ENCODE assay signal across 8 cellular contexts in the genomic region with DNA sequence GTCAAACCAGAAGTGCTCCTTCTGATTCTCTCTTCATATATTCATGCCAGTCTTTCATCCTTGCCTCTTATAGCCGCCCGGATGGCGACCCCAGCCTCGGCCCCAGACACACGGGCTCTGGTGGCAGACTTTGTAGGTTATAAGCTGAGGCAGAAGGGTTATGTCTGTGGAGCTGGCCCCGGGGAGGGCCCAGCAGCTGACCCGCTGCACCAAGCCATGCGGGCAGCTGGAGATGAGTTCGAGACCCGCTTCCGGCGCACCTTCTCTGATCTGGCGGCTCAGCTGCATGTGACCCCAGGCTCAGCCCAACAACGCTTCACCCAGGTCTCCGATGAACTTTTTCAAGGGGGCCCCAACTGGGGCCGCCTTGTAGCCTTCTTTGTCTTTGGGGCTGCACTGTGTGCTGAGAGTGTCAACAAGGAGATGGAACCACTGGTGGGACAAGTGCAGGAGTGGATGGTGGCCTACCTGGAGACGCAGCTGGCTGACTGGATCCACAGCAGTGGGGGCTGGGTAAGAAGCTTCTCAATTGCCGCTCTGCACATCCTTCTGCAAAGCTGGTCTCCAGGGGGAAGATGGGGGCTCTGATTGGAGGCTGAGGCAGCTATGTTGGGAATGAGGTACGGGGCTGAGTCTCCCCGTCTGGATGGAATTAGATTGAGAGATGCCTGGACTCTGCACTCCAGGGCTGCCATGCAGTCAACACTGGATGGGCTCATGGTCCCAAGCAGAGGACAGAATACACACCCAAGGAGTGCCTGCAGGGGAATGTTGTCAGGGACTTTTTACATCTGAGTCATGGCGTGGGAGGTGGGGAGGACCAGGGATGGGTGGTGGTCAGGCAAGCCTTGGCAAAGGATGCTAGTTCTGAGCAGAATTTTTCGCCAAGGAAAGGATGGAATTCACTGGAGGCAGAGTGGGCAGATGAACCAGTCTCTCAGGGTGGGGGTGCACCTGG. TPM values are rescaled to one million over a fixed set of nuclear protein-coding genes. Genes with fewer than 3 reads are reported as not detected.
DNase-seq lines count a peak whose midpoint lies in the region; TF ChIP-seq lines count a peak whose summit lies in the region.
"Had no signal": no experiment of that assay in that cellular context is flagged by ENCODE, and none has a peak within 500 bp of the region (broad histone marks: within the 10 kb centered on the region; RNA-seq: fewer than 3 reads in every experiment).

No MANE protein-coding gene starts in this region.

- H3K4me3 ChIP-seq in foreskin fibroblast (ENCODE audit: low read depth in 1 of 2, low read length in 2 of 2) (peak overlapping the region; percentile 94 to 97), testis (peak overlapping the region; percentile 59 to 90)

- POLR2A ChIA-PET in RWPE1 (lab: Yijun Ruan, JAX; ENCODE audit: low non-redundant PET) = interaction anchor here (1.6 kb wide), 1 partner anchor 13 kb away, joined by 12 read pairs; a partner anchor contains a TSS

- no peaks in the 10 kb centered on the region for H3K36me3 ChIP-seq in testis (ENCODE audit: low read depth, missing control alignments)

- peak overlapping the region; percentile 85 for H3K27ac ChIP-seq in RWPE1
- H3K27ac ChIP-seq in testis = peak overlapping the region; percentile 90 to 91

- intact Hi-C loops in testis (cut with DNase I; ENCODE audit: low total_unique reads) = no loop called here

- no peaks in the 10 kb centered on the region for H3K27me3 ChIP-seq in testis

- no peaks in the 10 kb centered on the region for H3K9me3 ChIP-seq in testis

- no peak for TF ChIP-seq POLR2A in testis (IDR thresholded peaks at IDR 0.05)

- CTCF ChIA-PET in RWPE1 (lab: Yijun Ruan, JAX) = interaction anchor here (0.6 to 2.0 kb wide), 4 partner anchors 13 to 619 kb away, joined by 4 to 10 read pairs (median 5); a partner anchor contains a TSS

- WGBS in testis, 2 donors = 79 to 80% methylated on average over 17 to 22 of the region's 22 CpGs

- DNase-seq in RWPE1 (ENCODE audit: low spot score) (peak; percentile 57), foreskin fibroblast (peak in 1 of 2 donors; percentile 19), testis (no peak), NCI-H510A (lab: John Stamatoyannopoulos, UW) (no peak), NCI-H1417 (lab: John Stamatoyannopoulos, UW) (no peak), RKO (ENCODE audit: low spot score) (no peak)
- DNase-seq: retina, T-helper 9 cell had no signal

- H3K4me1 ChIP-seq in testis = peaks cover 44% of the 10 kb centered on the region

- TF ChIP-seq CTCF in RWPE1 (conservative IDR thresholded peaks at IDR 0.05; ENCODE audit: low read depth) (no peak), foreskin fibroblast (IDR thresholded peaks at IDR 0.05; ENCODE audit: low read depth, low read length) (no peak), testis (IDR thresholded peaks at IDR 0.05) (no peak)

RNA-seq across cellular contexts. Expression of a gene that starts 1.3 kb away (rescaled TPM):
- total RNA-seq in testis = 10 to 100 TPM; 78.0 to 85.1 TPM
- polyA plus RNA-seq in testis (ENCODE audit: insufficient read depth, low read depth, low replicate concordance) = 46.8 TPM

RNA-seq across cellular contexts. Expression of a gene that starts 5.3 kb away (rescaled TPM):
- 10 to 100 TPM; 30.4 to 43.5 TPM for total RNA-seq in testis
- polyA plus RNA-seq in testis (ENCODE audit: insufficient read depth, low read depth, low replicate concordance) = 39.2 TPM

RNA-seq across cellular contexts. Expression of a gene that starts 13.3 kb away (rescaled TPM):
- 100 to 1,000 TPM; 194 TPM for total RNA-seq in testis
- polyA plus RNA-seq in testis (ENCODE audit: insufficient read depth, low read depth, low replicate concordance) = 222 TPM

RNA-seq across cellular contexts. Expression of a gene that starts 22.0 kb away (rescaled TPM):
- total RNA-seq in testis = 10 to 100 TPM; 31.7 to 37.7 TPM
- polyA plus RNA-seq in testis (ENCODE audit: insufficient read depth, low read depth, low replicate concordance) = 71.6 TPM

RNA-seq across cellular contexts. Expression of a gene that starts 44.7 kb away (rescaled TPM):
- 10 to 100 TPM; 56.6 to 93.8 TPM for total RNA-seq in testis
- 37.3 TPM for polyA plus RNA-seq in testis (ENCODE audit: insufficient read depth, low read depth, low replicate concordance)
